Comparison of ENCODE assay signal across 16 cellular contexts in genomic region chr18:45357681-45358470, GRCh38.
DNase-seq lines count a peak whose midpoint lies in the region; ATAC-seq and TF ChIP-seq lines count a peak whose summit lies in the region.
"Had no signal": no experiment of that assay in that cellular context is flagged by ENCODE, and none has a peak within 500 bp of the region (broad histone marks: within the 10 kb centered on the region; RNA-seq: fewer than 3 reads in every experiment).

No MANE protein-coding gene starts in this region.

- H3K27ac Mint-ChIP-seq in Calu3 (ENCODE audit: unreplicated experiment) = peak overlapping the region; percentile 60
- peak overlapping the region; percentile 4 to 95 (median 48) for H3K27ac Mint-ChIP-seq in brain

- no peak overlapping the region for H3K4me3 ChIP-seq in parathyroid adenoma (ENCODE audit: low read depth, low read length)
- H3K4me3 ChIP-seq in BE2C (ENCODE audit: low read depth, low read length) = no peak overlapping the region
- no peak overlapping the region for H3K4me3 ChIP-seq in ovary
- H3K4me3 ChIP-seq: GM23338, thyroid gland had no signal

- peak overlapping the region; percentile 43 for H2AFZ ChIP-seq in parathyroid adenoma

- 78 to 96% (median 86%) methylated on average over 5 of the region's 5 CpGs for WGBS in ovary, 3 donors

- no peaks in the 10 kb centered on the region for H3K27me3 Mint-ChIP-seq in Calu3 (ENCODE audit: unreplicated experiment)
- no peaks in the 10 kb centered on the region for H3K27me3 Mint-ChIP-seq in brain

- CTCF ChIA-PET in Calu3 (lab: Charles Lee) = no interaction called here

- DNase-seq in Calu3 (peak; percentile 27), NCI-H446 treated with DMSO at 0.1 percent for 48 hours (lab: John Stamatoyannopoulos, UW) (peak; percentile 24), DMS79 treated with DMSO at 0.1 percent for 48 hours (lab: John Stamatoyannopoulos, UW) (no peak), BE2C (no peak), ovary (no peak)
- DNase-seq: DMS 273 treated with DMSO at 0.1 percent for 48 hours; NCI-H1105; NCI-H226; posterior cingulate gyrus; stimulated activated CD4-positive, alpha-beta T cell treated with anti-CD3 and anti-CD28 coated beads, Interleukin-12 subunit alpha, Interleukin-12 subunit beta, amount 100 ng/mL, for 4 hours; thyroid gland had no signal

- H3K4me2 ChIP-seq in parathyroid adenoma (ENCODE audit: low read length) = no peak overlapping the region
- H3K4me2 ChIP-seq: GM23338 had no signal

- H3K79me2 ChIP-seq in parathyroid adenoma = no peaks in the 10 kb centered on the region

- H3K9me3 Mint-ChIP-seq in Calu3 (ENCODE audit: low read depth, unreplicated experiment) (no peaks in the 10 kb centered on the region), brain (no peaks in the 10 kb centered on the region)
- H3K9me3 Mint-ChIP-seq: GM23338 had no signal

- H3K36me3 ChIP-seq in parathyroid adenoma (ENCODE audit: control insufficient read depth, insufficient read depth, low read length) (no peaks in the 10 kb centered on the region), BE2C (no peaks in the 10 kb centered on the region), ovary (no peaks in the 10 kb centered on the region)
- H3K36me3 ChIP-seq: thyroid gland had no signal

- ATAC-seq in GM18517 (IDR thresholded peaks at IDR 0.05; ENCODE audit: unreplicated experiment) = no peak
- ATAC-seq: activated CD4-positive, CD25-positive, alpha-beta regulatory T cell treated with anti-CD3 and anti-CD28 coated beads, Interleukin-2, amount 50 U/mL, for 24 hours; GM23338 had no signal

- H3K27me3 ChIP-seq in parathyroid adenoma (ENCODE audit: control insufficient read depth, insufficient read depth, low read length) (no peaks in the 10 kb centered on the region), BE2C (no peaks in the 10 kb centered on the region), ovary (no peaks in the 10 kb centered on the region)
- H3K27me3 ChIP-seq: thyroid gland had no signal

- H3K4me1 ChIP-seq in parathyroid adenoma (peaks cover 39% of the 10 kb centered on the region), BE2C (no peaks in the 10 kb centered on the region), ovary (ENCODE audit: insufficient read depth) (peaks cover 2% of the 10 kb centered on the region)
- H3K4me1 ChIP-seq: thyroid gland had no signal

- H3K36me3 Mint-ChIP-seq in Calu3 (ENCODE audit: insufficient read depth, unreplicated experiment) = no peaks in the 10 kb centered on the region
- H3K36me3 Mint-ChIP-seq in brain = no peaks in the 10 kb centered on the region

- H3K4me3 Mint-ChIP-seq in Calu3 (ENCODE audit: low read depth, unreplicated experiment) (no peak overlapping the region), brain (no peak overlapping the region)
- H3K4me3 Mint-ChIP-seq: GM23338 had no signal

- peak overlapping the region; percentile 87 for H3K27ac ChIP-seq in parathyroid adenoma
- H3K27ac ChIP-seq in ovary = no peak overlapping the region
- H3K27ac ChIP-seq: thyroid gland had no signal

- intact Hi-C loops in Calu3 (cut with micrococcal nuclease; ENCODE audit: unreplicated experiment) (no loop called here), ovary (cut with DNase I) (no loop called here)

- no peak overlapping the region for H3K9ac ChIP-seq in parathyroid adenoma

- TF ChIP-seq CTCF in Calu3 (IDR thresholded peaks at IDR 0.05; ENCODE audit: unreplicated experiment) = no peak
- TF ChIP-seq CTCF in brain (conservative IDR thresholded peaks at IDR 0.05) = no peak
- no peak for TF ChIP-seq CTCF in parathyroid adenoma (IDR thresholded peaks at IDR 0.05)
- no peak for TF ChIP-seq CTCF in BE2C (IDR thresholded peaks at IDR 0.05; ENCODE audit: low read depth, low read length)
- no peak for TF ChIP-seq CTCF in ovary (IDR thresholded peaks at IDR 0.05)

- no TSS peak for BruUV-seq in Calu3 (replicated peaks; lab: Mats Ljungman, UMichigan)

- H3K4me1 Mint-ChIP-seq in Calu3 (ENCODE audit: low read depth, unreplicated experiment) = peaks cover 58% of the 10 kb centered on the region
- H3K4me1 Mint-ChIP-seq in brain = peaks cover 65% of the 10 kb centered on the region

- no peak for TF ChIP-seq EP300 in ovary (IDR thresholded peaks at IDR 0.05)

- TF ChIP-seq POLR2A in ovary (IDR thresholded peaks at IDR 0.05) = no peak

- H3K9me3 ChIP-seq in parathyroid adenoma (ENCODE audit: control insufficient read depth, low read length) (no peaks in the 10 kb centered on the region), BE2C (no peaks in the 10 kb centered on the region), ovary (no peaks in the 10 kb centered on the region)
- H3K9me3 ChIP-seq: thyroid gland had no signal

Comparison
In these comparisons a context has a peak if more than half of its experiments do, and no peak if none do; other contexts are left out.
1. DNase-seq: peak in Calu3 (single experiment) and NCI-H446 treated with DMSO at 0.1 percent for 48 hours (single experiment); none in DMS79 treated with DMSO at 0.1 percent for 48 hours (single experiment), BE2C (single experiment) and ovary (0 of 5).